In genomic region chr12:68838046-68838886, GRCh38 we compare ENCODE assay signal across 1 cellular context.
TF ChIP-seq lines count a peak whose summit lies in the region.

No MANE protein-coding gene starts in this region.

TF ChIP-seq in HepG2, 621 proteins besides CTCF, POLR2A, EP300 and RAD21 (continued from another document):
- TF ChIP-seq RBM22 (optimal IDR thresholded peaks at IDR 0.05; ENCODE audit: low read length) (peak; percentile 98), MED1 (CRISPR knock-in tag; IDR thresholded peaks at IDR 0.05) (no peak), TGIF2 (CRISPR knock-in tag; IDR thresholded peaks at IDR 0.05) (no peak), AGO2 (optimal IDR thresholded peaks at IDR 0.05; ENCODE audit: low read depth, low read length) (peak; percentile 36), THAP8 (CRISPR knock-in tag; IDR thresholded peaks at IDR 0.05; ENCODE audit: borderline replicate concordance) (no peak), MAFF (IDR thresholded peaks at IDR 0.05; ENCODE audit: low read depth, low read length) (no peak)
